Comparison of ENCODE assay signal across 10 cellular contexts in the genomic region with DNA sequence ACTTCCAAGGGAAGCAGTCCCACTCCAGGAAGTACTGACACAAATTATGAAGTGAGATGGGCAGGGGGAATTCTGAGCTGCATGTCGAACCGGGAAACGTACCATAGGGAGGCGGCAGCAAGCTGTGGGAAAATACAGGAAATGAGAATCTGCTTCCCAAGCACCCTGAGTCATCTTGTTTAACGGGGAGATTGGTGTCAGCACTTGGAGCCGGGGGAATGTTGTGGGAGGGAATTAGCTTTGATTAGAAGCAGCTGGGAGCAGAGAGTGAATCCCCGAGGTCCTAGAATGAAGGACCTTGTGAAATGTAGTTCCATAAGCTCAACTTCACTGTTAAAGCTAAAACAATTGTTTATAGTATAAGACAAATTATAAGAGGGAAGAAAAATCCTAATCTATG.
DNase-seq lines count a peak whose midpoint lies in the region; ATAC-seq and TF ChIP-seq lines count a peak whose summit lies in the region.
"Had no signal": no experiment of that assay in that cellular context is flagged by ENCODE, and none has a peak within 500 bp of the region (broad histone marks: within the 10 kb centered on the region; RNA-seq: fewer than 3 reads in every experiment).

No MANE protein-coding gene starts in this region.

- no peak overlapping the region for H2AFZ ChIP-seq in osteoblast (ENCODE audit: low read length)

- H3K79me2 ChIP-seq in osteoblast (ENCODE audit: insufficient read depth, low read length) = no peaks in the 10 kb centered on the region

- POLR2A ChIA-PET in BJ (lab: Charles Lee) = interaction anchor here (0.6 kb wide), 1 partner anchor 520 kb away, joined by 3 read pairs; no protein-coding TSS in a partner anchor

- H3K4me1 ChIP-seq in osteoblast (ENCODE audit: insufficient read depth, low read length) = peaks cover 15% of the 10 kb centered on the region

- no peaks in the 10 kb centered on the region for H3K9me3 ChIP-seq in osteoblast (ENCODE audit: low read depth, low read length)

- H3K27ac ChIP-seq in osteoblast (ENCODE audit: low read depth, low read length) = peak overlapping the region; percentile 90
- H3K27ac ChIP-seq: KMS-11 had no signal

- ATAC-seq in SK-N-SH treated with all-trans-retinoic acid at 6 μM for 48 hours = peak; percentile 88
- no peak for ATAC-seq in GM21447 (IDR thresholded peaks at IDR 0.05; ENCODE audit: unreplicated experiment)
- ATAC-seq: activated naive CD4-positive, alpha-beta T cell treated with anti-CD3 and anti-CD28 coated beads, Interleukin-2, amount 50 U/mL, for 72 hours had no signal

- peak; percentile 54 for TF ChIP-seq CTCF in BJ (IDR thresholded peaks at IDR 0.05; ENCODE audit: insufficient read depth, low read depth, low read length)
- peak; percentile 49 for TF ChIP-seq CTCF in osteoblast (IDR thresholded peaks at IDR 0.05; ENCODE audit: extremely low read depth, low read depth, low read length)

- CTCF ChIA-PET in BJ (lab: Yijun Ruan, JAX) = interaction anchor here (0.6 to 1.7 kb wide), 9 partner anchors 8 to 274 kb away, joined by 3 to 6 read pairs (median 4); no protein-coding TSS in a partner anchor

- DNase-seq in BJ (ENCODE audit: low read depth) (peak; percentile 93), fibroblast of the conjunctiva (ENCODE audit: low read depth) (peak; percentile 90), osteoblast (ENCODE audit: insufficient read length, low spot score, missing footprints) (peak; percentile 73), HuH-7 (ENCODE audit: low spot score) (no peak), NCI-H510A (lab: John Stamatoyannopoulos, UW) (no peak)
- no peak for DNase-seq in activated CD4-positive, alpha-beta T cell treated with anti-CD3 and anti-CD28 coated beads for 4 hours

- H3K36me3 ChIP-seq in BJ (ENCODE audit: control insufficient read depth, insufficient read depth, low read length) = no peaks in the 10 kb centered on the region
- no peaks in the 10 kb centered on the region for H3K36me3 ChIP-seq in osteoblast (ENCODE audit: insufficient read depth, low read length)

- no peaks in the 10 kb centered on the region for H3K27me3 ChIP-seq in BJ (ENCODE audit: control insufficient read depth, insufficient read depth, low read length)
- no peaks in the 10 kb centered on the region for H3K27me3 ChIP-seq in osteoblast (ENCODE audit: insufficient read depth, low read length)

- peak overlapping the region; percentile 68 for H3K4me2 ChIP-seq in osteoblast (ENCODE audit: insufficient read depth, low read length)
- H3K4me2 ChIP-seq: KMS-11 had no signal

- no peaks in the 10 kb centered on the region for H4K20me1 ChIP-seq in osteoblast (ENCODE audit: insufficient read depth, low read length)

- H3K4me3 ChIP-seq in BJ (ENCODE audit: low read depth, low read length) (no peak overlapping the region), osteoblast (ENCODE audit: insufficient read depth, low read length) (peak overlapping the region; percentile 23)

TF ChIP-seq in SK-N-SH treated with all-trans-retinoic acid at 6 μM for 48 hours, 23 proteins besides CTCF, POLR2A, EP300 and RAD21:
- TF ChIP-seq ZC3H10 (CRISPR knock-in tag; IDR thresholded peaks at IDR 0.05) (no peak), GLIS3 (CRISPR knock-in tag; IDR thresholded peaks at IDR 0.05) (no peak)
TF ChIP-seq in SK-N-SH treated with all-trans-retinoic acid at 6 μM for 48 hours: peak in this region for 0.

Comparison
In these comparisons a context has a peak if more than half of its experiments do, and no peak if none do; other contexts are left out.
1. DNase-seq: peak in BJ (single experiment), fibroblast of the conjunctiva (single experiment) and osteoblast (single experiment); none in HuH-7 (single experiment), activated CD4-positive, alpha-beta T cell treated with anti-CD3 and anti-CD28 coated beads for 4 hours (0 of 2) and NCI-H510A (single experiment).